ENCODE assay signal across 18 cellular contexts in the genomic region with DNA sequence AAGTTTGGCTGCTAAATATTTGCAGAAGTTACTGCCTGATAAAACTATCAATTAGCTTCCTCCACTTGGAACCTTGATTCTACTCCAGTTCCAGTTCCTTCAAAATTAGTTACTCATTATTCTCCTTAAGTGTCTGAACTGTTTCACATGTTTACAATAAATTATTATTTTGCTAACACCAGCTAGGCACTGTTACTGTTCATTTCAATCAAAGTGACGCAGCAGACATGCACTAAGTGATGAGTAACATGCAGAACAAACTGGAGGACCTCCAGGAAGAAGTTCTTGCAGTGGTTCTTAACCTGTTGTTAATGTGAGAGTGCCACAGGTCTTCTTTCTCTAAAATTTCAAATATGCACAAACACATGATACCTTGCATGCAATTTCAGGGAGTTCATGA.
"Had no signal": no experiment of that assay in that cellular context is flagged by ENCODE, and none has a peak within 500 bp of the region (broad histone marks: within the 10 kb centered on the region; RNA-seq: fewer than 3 reads in every experiment).

No MANE protein-coding gene starts in this region.

- H3K36me3 ChIP-seq: colonic mucosa had no signal

- H3K9me3 ChIP-seq: colonic mucosa had no signal

- H3K27ac Mint-ChIP-seq: activated naive CD4-positive, alpha-beta T cell treated with anti-CD3 and anti-CD28 coated beads for 36 hours; activated naive CD8-positive, alpha-beta T cell treated with anti-CD3 and anti-CD28 coated beads, Interleukin-2, amount 50 U/mL, for 24 hours; activated T-helper 17 cell treated with anti-CD3 and anti-CD28 coated beads, Interleukin-2, amount 50 U/mL, for 72 hours; natural killer cell had no signal

- H3K27me3 ChIP-seq: colonic mucosa had no signal

- H3K4me1 ChIP-seq: colonic mucosa had no signal

- H3K4me3 Mint-ChIP-seq: activated naive CD4-positive, alpha-beta T cell treated with anti-CD3 and anti-CD28 coated beads for 36 hours; activated naive CD8-positive, alpha-beta T cell treated with anti-CD3 and anti-CD28 coated beads, Interleukin-2, amount 50 U/mL, for 24 hours; activated T-helper 17 cell treated with anti-CD3 and anti-CD28 coated beads, Interleukin-2, amount 50 U/mL, for 72 hours; natural killer cell had no signal

- H3K27ac ChIP-seq: colonic mucosa, VCaP had no signal

- DNase-seq: activated CD4-positive, alpha-beta T cell treated with anti-CD3 and anti-CD28 coated beads, Interleukin-2, amount 50 U/mL, for 48 hours; activated naive CD4-positive, alpha-beta T cell treated with anti-CD3 and anti-CD28 coated beads for 36 hours; activated naive CD8-positive, alpha-beta T cell treated with anti-CD3 and anti-CD28 coated beads, Interleukin-2, amount 50 U/mL, for 24 hours; caudate nucleus; colonic mucosa; hippocampal formation; kidney glomerular epithelial cell; mesendoderm; natural killer cell; posterior cingulate gyrus; right cardiac atrium; small intestine; stimulated activated naive CD8-positive, alpha-beta T cell treated with anti-CD3 and anti-CD28 coated beads, Interleukin-15, Interleukin-2, amounts not matched to agents 100 U/mL and 50 U/mL, for 24 hours; trophoblast cell had no signal

- FAIRE-seq: endometrium, small intestine had no signal

- H3K27me3 Mint-ChIP-seq: activated naive CD8-positive, alpha-beta T cell treated with anti-CD3 and anti-CD28 coated beads, Interleukin-2, amount 50 U/mL, for 24 hours; activated T-helper 17 cell treated with anti-CD3 and anti-CD28 coated beads, Interleukin-2, amount 50 U/mL, for 72 hours had no signal

- H3K4me1 Mint-ChIP-seq: activated naive CD8-positive, alpha-beta T cell treated with anti-CD3 and anti-CD28 coated beads, Interleukin-2, amount 50 U/mL, for 24 hours; activated T-helper 17 cell treated with anti-CD3 and anti-CD28 coated beads, Interleukin-2, amount 50 U/mL, for 72 hours; natural killer cell had no signal

- H3K9me3 Mint-ChIP-seq: activated naive CD4-positive, alpha-beta T cell treated with anti-CD3 and anti-CD28 coated beads for 36 hours had no signal

- H3K4me3 ChIP-seq: colonic mucosa had no signal

- ATAC-seq: activated naive CD8-positive, alpha-beta T cell treated with anti-CD3 and anti-CD28 coated beads, Interleukin-2, amount 50 U/mL, for 24 hours; activated T-helper 17 cell treated with anti-CD3 and anti-CD28 coated beads, Interleukin-2, amount 50 U/mL, for 72 hours; esophagus mucosa; natural killer cell; right cardiac atrium; stimulated activated naive CD8-positive, alpha-beta T cell treated with anti-CD3 and anti-CD28 coated beads, Interleukin-15, Interleukin-2, amounts not matched to agents 100 U/mL and 50 U/mL, for 24 hours had no signal
